9 cellular contexts compared by ENCODE assay signal in the genomic region with DNA sequence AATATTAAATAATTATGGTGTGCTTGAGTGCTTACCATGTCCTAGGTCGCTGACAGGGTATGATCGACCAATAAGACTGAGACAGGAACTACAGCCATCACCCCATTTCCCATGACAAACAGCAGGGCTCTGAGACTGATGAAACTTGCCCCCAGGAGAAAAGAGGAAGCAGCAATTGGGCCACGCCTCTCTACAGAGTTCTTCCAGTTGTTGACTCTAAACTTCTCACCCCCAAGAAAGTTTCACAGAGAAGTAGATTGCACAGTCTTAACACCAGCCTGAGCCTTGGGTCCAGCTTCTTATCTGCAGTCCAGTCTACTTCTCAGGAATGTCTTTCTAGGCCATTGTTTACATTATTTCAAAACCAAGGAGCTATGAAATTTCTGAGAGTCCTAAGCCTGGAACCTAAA.
DNase-seq lines count a peak whose midpoint lies in the region; ATAC-seq and TF ChIP-seq lines count a peak whose summit lies in the region.
"Had no signal": no experiment of that assay in that cellular context is flagged by ENCODE, and none has a peak within 500 bp of the region (broad histone marks: within the 10 kb centered on the region; RNA-seq: fewer than 3 reads in every experiment).

No MANE protein-coding gene starts in this region.

- H3K4me1 ChIP-seq in SJSA1 (replicated peaks) (peaks cover 22% of the 10 kb centered on the region), right cardiac atrium (ENCODE audit: control insufficient read depth, insufficient read depth, low read length) (no peaks in the 10 kb centered on the region), upper lobe of right lung (peaks cover 21% of the 10 kb centered on the region)

- H3K4me3 ChIP-seq in SJSA1 (no peak overlapping the region), right cardiac atrium (ENCODE audit: low read length) (no peak overlapping the region), upper lobe of right lung (no peak overlapping the region)

- no peak for TF ChIP-seq CTCF in upper lobe of right lung (IDR thresholded peaks at IDR 0.05)

- peak; percentile 54 for ATAC-seq in activated naive CD8-positive, alpha-beta T cell treated with anti-CD3 and anti-CD28 coated beads, Interleukin-2, amount 50 U/mL, for 24 hours
- ATAC-seq in HG03060 (IDR thresholded peaks at IDR 0.05; ENCODE audit: low read depth, unreplicated experiment) = peak; percentile 83
- peak; percentile 78 to 83 for ATAC-seq in right cardiac atrium
- peak; percentile 90 for ATAC-seq in upper lobe of right lung

- H3K36me3 ChIP-seq in SJSA1 (no peaks in the 10 kb centered on the region), upper lobe of right lung (no peaks in the 10 kb centered on the region)

- H3K27ac ChIP-seq in SJSA1 (peak overlapping the region; percentile 73), right cardiac atrium (ENCODE audit: low read length) (no peak overlapping the region), upper lobe of right lung (peak overlapping the region; percentile 53)
- H3K27ac ChIP-seq: C4-2B had no signal

- peaks cover 23% of the 10 kb centered on the region for H3K9me3 Mint-ChIP-seq in activated naive CD8-positive, alpha-beta T cell treated with anti-CD3 and anti-CD28 coated beads, Interleukin-2, amount 50 U/mL, for 24 hours
- peaks cover 12% of the 10 kb centered on the region for H3K9me3 Mint-ChIP-seq in activated naive CD8-positive, alpha-beta T cell treated with anti-CD3 and anti-CD28 coated beads for 36 hours

- WGBS in right cardiac atrium = 74% methylated on average over 3 of the region's 3 CpGs

- peaks cover 2% of the 10 kb centered on the region for H3K36me3 Mint-ChIP-seq in activated naive CD8-positive, alpha-beta T cell treated with anti-CD3 and anti-CD28 coated beads, Interleukin-2, amount 50 U/mL, for 24 hours (ENCODE audit: low read depth)
- no peaks in the 10 kb centered on the region for H3K36me3 Mint-ChIP-seq in activated naive CD8-positive, alpha-beta T cell treated with anti-CD3 and anti-CD28 coated beads for 36 hours

- H3K9me3 ChIP-seq in SJSA1 (replicated peaks) (no peaks in the 10 kb centered on the region; the same call in 1 of the 2 replicates), right cardiac atrium (ENCODE audit: control insufficient read depth, low read length) (no peaks in the 10 kb centered on the region), upper lobe of right lung (no peaks in the 10 kb centered on the region)

- DNase-seq in activated naive CD8-positive, alpha-beta T cell treated with anti-CD3 and anti-CD28 coated beads, Interleukin-2, amount 50 U/mL, for 24 hours = peak; percentile 14
- DNase-seq in activated naive CD8-positive, alpha-beta T cell treated with anti-CD3 and anti-CD28 coated beads for 36 hours = no peak
- peak in 1 of 2 experiments; percentile 59 for DNase-seq in SJSA1 (ENCODE audit: low read depth in 1 of 2, low spot score in 2 of 2)
- DNase-seq in right cardiac atrium = peak; percentile 61 to 71 (median 66)
- DNase-seq in upper lobe of right lung = no peak
- no peak for DNase-seq in activated CD8-positive, alpha-beta memory T cell treated with anti-CD3 and anti-CD28 coated beads, Interleukin-2, amount 50 U/mL, for 48 hours
- DNase-seq in NCI-H2171 (lab: John Stamatoyannopoulos, UW) = no peak

- H3K27ac Mint-ChIP-seq in activated naive CD8-positive, alpha-beta T cell treated with anti-CD3 and anti-CD28 coated beads, Interleukin-2, amount 50 U/mL, for 24 hours = no peak overlapping the region
- no peak overlapping the region for H3K27ac Mint-ChIP-seq in activated naive CD8-positive, alpha-beta T cell treated with anti-CD3 and anti-CD28 coated beads for 36 hours

- H3K27me3 ChIP-seq in SJSA1 (replicated peaks) (no peaks in the 10 kb centered on the region), right cardiac atrium (ENCODE audit: control insufficient read depth, insufficient read depth) (no peaks in the 10 kb centered on the region), upper lobe of right lung (no peaks in the 10 kb centered on the region)

- intact Hi-C loops in right cardiac atrium (cut with DNase I) (no loop called here), upper lobe of right lung (cut with DNase I) (no loop called here)

- peaks cover 28% of the 10 kb centered on the region for H3K4me1 Mint-ChIP-seq in activated naive CD8-positive, alpha-beta T cell treated with anti-CD3 and anti-CD28 coated beads, Interleukin-2, amount 50 U/mL, for 24 hours
- peaks cover 7% of the 10 kb centered on the region for H3K4me1 Mint-ChIP-seq in activated naive CD8-positive, alpha-beta T cell treated with anti-CD3 and anti-CD28 coated beads for 36 hours

- no peaks in the 10 kb centered on the region for H3K27me3 Mint-ChIP-seq in activated naive CD8-positive, alpha-beta T cell treated with anti-CD3 and anti-CD28 coated beads, Interleukin-2, amount 50 U/mL, for 24 hours
- H3K27me3 Mint-ChIP-seq in activated naive CD8-positive, alpha-beta T cell treated with anti-CD3 and anti-CD28 coated beads for 36 hours = no peaks in the 10 kb centered on the region

- no peak overlapping the region for H3K4me3 Mint-ChIP-seq in activated naive CD8-positive, alpha-beta T cell treated with anti-CD3 and anti-CD28 coated beads, Interleukin-2, amount 50 U/mL, for 24 hours
- H3K4me3 Mint-ChIP-seq in activated naive CD8-positive, alpha-beta T cell treated with anti-CD3 and anti-CD28 coated beads for 36 hours = no peak overlapping the region

Comparison
In these comparisons a context has a peak if more than half of its experiments do, and no peak if none do; other contexts are left out.
1. DNase-seq: peak in activated naive CD8-positive, alpha-beta T cell treated with anti-CD3 and anti-CD28 coated beads, Interleukin-2, amount 50 U/mL, for 24 hours (single experiment) and right cardiac atrium (3 of 3); none in activated naive CD8-positive, alpha-beta T cell treated with anti-CD3 and anti-CD28 coated beads for 36 hours (single experiment), upper lobe of right lung (single experiment), activated CD8-positive, alpha-beta memory T cell treated with anti-CD3 and anti-CD28 coated beads, Interleukin-2, amount 50 U/mL, for 48 hours (single experiment) and NCI-H2171 (single experiment).
2. Peak in every context shown above with its lines, with median percentiles within 50 percentile points of each other: ATAC-seq.